Comparison of ENCODE assay signal across 13 cellular contexts in the genomic region with DNA sequence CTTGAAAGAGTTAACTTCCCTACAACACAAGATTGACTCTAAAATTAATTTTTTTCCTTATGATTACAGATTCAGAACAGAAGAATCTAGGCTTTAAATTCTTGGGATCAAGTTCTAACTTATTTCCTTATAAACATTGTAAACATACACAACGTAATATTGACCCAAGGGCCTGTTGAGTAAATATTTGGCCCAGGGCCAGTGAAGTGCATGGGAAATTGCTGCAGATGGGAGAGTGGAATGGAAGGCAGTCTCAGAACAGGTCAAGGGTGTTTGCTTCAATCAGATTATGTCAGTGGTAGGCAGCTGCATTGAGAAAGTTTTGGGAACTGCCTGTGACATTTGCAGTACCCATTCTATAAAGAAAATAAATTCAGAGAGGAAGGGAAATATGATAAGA.
DNase-seq lines count a peak whose midpoint lies in the region; ATAC-seq, FAIRE-seq and TF ChIP-seq lines count a peak whose summit lies in the region.
"Had no signal": no experiment of that assay in that cellular context is flagged by ENCODE, and none has a peak within 500 bp of the region (broad histone marks: within the 10 kb centered on the region; RNA-seq: fewer than 3 reads in every experiment).

No MANE protein-coding gene starts in this region.

- H3K4me3 Mint-ChIP-seq in MCF 10A (ENCODE audit: unreplicated experiment) = no peak overlapping the region
- H3K4me3 Mint-ChIP-seq: memory B cell; stimulated activated naive B cell treated with anti-CD40 and anti-IgM and Interleukin-4, amounts not matched to agents 10 μg/mL and 1 μg/mL and 100 μg/mL, for 72 hours had no signal

- no peak overlapping the region for H3K27ac Mint-ChIP-seq in MCF 10A (ENCODE audit: low read depth, unreplicated experiment)
- H3K27ac Mint-ChIP-seq: memory B cell; stimulated activated naive B cell treated with anti-CD40 and anti-IgM and Interleukin-4, amounts not matched to agents 10 μg/mL and 1 μg/mL and 100 μg/mL, for 72 hours had no signal

- POLR2A ChIA-PET in MCF 10A (lab: Yijun Ruan, JAX) = interaction anchor here (0.9 to 1.4 kb wide), 2 partner anchors 11 to 104 kb away, joined by 4 read pairs; no protein-coding TSS in a partner anchor

- peaks cover 63% of the 10 kb centered on the region for H3K36me3 Mint-ChIP-seq in MCF 10A (ENCODE audit: insufficient read depth, unreplicated experiment)
- H3K36me3 Mint-ChIP-seq: memory B cell had no signal

- DNase-seq in AG09319 (ENCODE audit: extremely low read depth, low read depth) (peak; percentile 66), LNCaP clone FGC (ENCODE audit: low read depth) (peak; percentile 95), MCF 10A (ENCODE audit: unreplicated experiment) (peak; percentile 86), iPS-NIHi11 (ENCODE audit: low spot score) (no peak), frontal cortex (ENCODE audit: low spot score in 2 of 2) (no peak), RPMI8226 (no peak)
- DNase-seq: C1 segment of cervical spinal cord; NCI-H1417 treated with DMSO at 0.1 percent for 48 hours; spleen; stimulated activated naive B cell treated with anti-CD40 and anti-IgM and Interleukin-4, amounts not matched to agents 10 μg/mL and 1 μg/mL and 100 μg/mL, for 72 hours had no signal

- no peak for FAIRE-seq in frontal cortex (lab: Jason Lieb, UNC)

- peaks cover 5 to 25% (median 9%) of the 10 kb centered on the region in 4 donors for H3K4me1 ChIP-seq in liver (ENCODE audit: control insufficient read depth in 4 of 4, insufficient read depth in 4 of 4, low read length in 3 of 4)

- no peaks in the 10 kb centered on the region for H3K27me3 ChIP-seq in liver (ENCODE audit: control insufficient read depth in 4 of 4, insufficient read depth in 4 of 4, low read length in 3 of 4)
- H3K27me3 ChIP-seq: spleen had no signal

- H3K9me3 ChIP-seq in liver (ENCODE audit: control insufficient read depth in 4 of 4, low read length in 3 of 4) = no peaks in the 10 kb centered on the region
- H3K9me3 ChIP-seq: spleen had no signal

- H3K36me3 ChIP-seq in liver (ENCODE audit: control insufficient read depth in 4 of 4, insufficient read depth in 3 of 4, low read depth in 1 of 4, low read length in 3 of 4) = peaks cover 0 to 58% (median 34%) of the 10 kb centered on the region in 4 donors

- WGBS in liver = 18% methylated on average over 1 of the region's 1 CpG

- no TSS peak for BruUV-seq in MCF 10A (replicated peaks; lab: Mats Ljungman, UMichigan)

- TF ChIP-seq CTCF in AG09319 (IDR thresholded peaks at IDR 0.05; ENCODE audit: low read depth, low read length) (no peak), LNCaP clone FGC (IDR thresholded peaks at IDR 0.05; ENCODE audit: control insufficient read depth, extremely low read depth, insufficient read depth) (no peak), MCF 10A (IDR thresholded peaks at IDR 0.05; ENCODE audit: unreplicated experiment) (no peak), liver (IDR thresholded peaks at IDR 0.05; ENCODE audit: low read depth, low read length, missing input control) (no peak)

- no peak for ATAC-seq in GM19023 (IDR thresholded peaks at IDR 0.05; ENCODE audit: unreplicated experiment)
- ATAC-seq: stimulated activated naive B cell treated with anti-CD40 and anti-IgM and Interleukin-4, amounts not matched to agents 10 μg/mL and 1 μg/mL and 100 μg/mL, for 72 hours had no signal

- no peak overlapping the region for H3K4me3 ChIP-seq in LNCaP clone FGC (ENCODE audit: low read depth, low read length)
- H3K4me3 ChIP-seq in liver (ENCODE audit: low read depth in 1 of 3, low read length in 3 of 3) = no peak overlapping the region
- H3K4me3 ChIP-seq: spleen had no signal

- CTCF ChIA-PET in MCF 10A (lab: Yijun Ruan, JAX) = interaction anchor here (1.0 to 1.4 kb wide), 3 partner anchors 119 to 211 kb away, joined by 3 to 5 read pairs (median 4); no protein-coding TSS in a partner anchor

- no peaks in the 10 kb centered on the region for H3K27me3 Mint-ChIP-seq in MCF 10A (ENCODE audit: insufficient read depth, unreplicated experiment)
- H3K27me3 Mint-ChIP-seq: memory B cell; stimulated activated naive B cell treated with anti-CD40 and anti-IgM and Interleukin-4, amounts not matched to agents 10 μg/mL and 1 μg/mL and 100 μg/mL, for 72 hours had no signal

- H3K9ac ChIP-seq in liver (ENCODE audit: low read depth in 1 of 2, low read length in 2 of 2) = no peak overlapping the region

- H3K27ac ChIP-seq in liver (ENCODE audit: low read depth in 1 of 2, low read length in 2 of 2) = peak overlapping the region; percentile 28 to 53
- H3K27ac ChIP-seq: spleen had no signal

- intact Hi-C loops in MCF 10A (cut with micrococcal nuclease) = no loop called here

- H3K4me1 Mint-ChIP-seq in MCF 10A (ENCODE audit: insufficient read depth, unreplicated experiment) = peaks cover 23% of the 10 kb centered on the region
- H3K4me1 Mint-ChIP-seq: memory B cell had no signal

- peak; percentile 35 to 50 for TF ChIP-seq RAD21 in liver (IDR thresholded peaks at IDR 0.05)

- H3K9me3 Mint-ChIP-seq in MCF 10A (ENCODE audit: unreplicated experiment) = no peaks in the 10 kb centered on the region
- H3K9me3 Mint-ChIP-seq: memory B cell; stimulated activated naive B cell treated with anti-CD40 and anti-IgM and Interleukin-4, amounts not matched to agents 10 μg/mL and 1 μg/mL and 100 μg/mL, for 72 hours had no signal

TF ChIP-seq in liver, 16 proteins besides CTCF, POLR2A, EP300 and RAD21:
- TF ChIP-seq FOXA2 (IDR thresholded peaks at IDR 0.05) (peak; percentile 51), RXRA (IDR thresholded peaks at IDR 0.05) (peak; percentile 63 to 75), JUND (IDR thresholded peaks at IDR 0.05) (peak in 1 of 2 donors; percentile 54), EGR1 (IDR thresholded peaks at IDR 0.05; ENCODE audit: low read depth in 2 of 2) (peak in 1 of 2 donors; percentile 36), REST (IDR thresholded peaks at IDR 0.05) (no peak), GABPA (IDR thresholded peaks at IDR 0.05 in 1 of 2, conservative IDR thresholded peaks at IDR 0.05 in 1 of 2) (no peak), NR2F2 (IDR thresholded peaks at IDR 0.05) (peak; percentile 55), HNF4A (conservative IDR thresholded peaks at IDR 0.05) (peak; percentile 58 to 72), SP1 (IDR thresholded peaks at IDR 0.05) (peak; percentile 23), TAF1 (conservative IDR thresholded peaks at IDR 0.05) (no peak), ZBTB33 (IDR thresholded peaks at IDR 0.05) (no peak), YY1 (IDR thresholded peaks at IDR 0.05) (peak; percentile 43), FOXA1 (IDR thresholded peaks at IDR 0.05) (peak; percentile 39)
- TF ChIP-seq, protein P1, sequence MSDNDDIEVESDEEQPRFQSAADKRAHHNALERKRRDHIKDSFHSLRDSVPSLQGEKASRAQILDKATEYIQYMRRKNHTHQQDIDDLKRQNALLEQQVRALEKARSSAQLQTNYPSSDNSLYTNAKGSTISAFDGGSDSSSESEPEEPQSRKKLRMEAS (IDR thresholded peaks at IDR 0.05) = peak; percentile 51

Comparison
In these comparisons a context has a peak if more than half of its experiments do, and no peak if none do; other contexts are left out.
1. DNase-seq: peak in AG09319 (single experiment), LNCaP clone FGC (single experiment) and MCF 10A (single experiment); none in iPS-NIHi11 (single experiment), frontal cortex (0 of 2) and RPMI8226 (single experiment).